1 cellular context compared by ENCODE assay signal in the genomic region with DNA sequence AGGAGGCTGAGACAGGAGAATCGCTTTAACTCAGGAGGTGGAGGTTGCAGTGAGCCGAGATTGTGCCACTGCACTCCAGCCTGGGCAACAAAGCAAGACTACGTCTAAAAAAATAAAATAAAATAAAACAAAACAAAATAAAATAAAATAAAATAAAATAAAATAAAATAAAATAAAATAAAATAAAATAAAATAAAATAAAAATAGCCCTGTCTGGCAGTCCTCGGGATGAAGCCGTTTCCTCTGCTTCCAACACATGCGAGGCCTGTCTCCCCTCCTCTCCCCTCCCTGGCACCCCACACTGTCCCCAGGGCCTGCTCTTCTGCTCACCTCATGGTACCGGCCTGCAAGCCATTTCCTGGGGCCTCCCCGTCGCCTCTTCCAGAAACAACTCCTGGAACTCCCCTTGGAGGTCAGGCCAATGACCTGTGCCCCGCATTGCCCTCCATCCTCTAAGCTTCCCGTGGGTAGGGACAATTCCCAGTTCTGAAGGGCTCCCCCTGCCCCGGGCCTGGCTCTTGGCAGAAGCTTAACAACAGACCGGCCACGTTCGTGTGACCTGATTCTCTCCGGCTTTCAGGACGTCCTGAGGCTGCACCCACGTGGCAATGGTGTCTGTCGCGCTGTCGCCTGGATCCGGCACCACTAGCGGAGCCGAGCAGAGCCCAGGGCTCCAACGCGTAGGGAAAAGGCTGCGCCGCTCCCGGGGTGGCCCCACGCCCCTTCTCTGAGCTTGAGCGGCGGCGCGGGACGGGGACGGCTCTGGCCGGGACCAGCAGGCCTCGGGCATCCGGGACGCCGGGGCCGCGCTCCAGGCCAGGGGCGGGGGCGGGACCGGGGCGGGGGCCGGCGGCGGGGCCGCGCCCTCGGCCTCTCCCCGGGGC.
A peak's percentile ranks its signal among the peaks of the same experiment; 100 is the strongest.
TF ChIP-seq lines count a peak whose summit lies in the region.

No MANE protein-coding gene starts in this region.

TF ChIP-seq in A549, 52 proteins besides CTCF, POLR2A, EP300 and RAD21 (continued from another document):
- TF ChIP-seq REST (IDR thresholded peaks at IDR 0.05), result no peak
- no peak for TF ChIP-seq NR3C1 (IDR thresholded peaks at IDR 0.05)
- TF ChIP-seq ATOH8 (CRISPR knock-in tag; IDR thresholded peaks at IDR 0.05; ENCODE audit: low read depth), result no peak
- peak; percentile 81; the same call in 1 of the 2 replicates for TF ChIP-seq E2F6 (IDR thresholded peaks at IDR 0.05; ENCODE audit: borderline replicate concordance, low read depth)
- TF ChIP-seq ESRRA (IDR thresholded peaks at IDR 0.05; ENCODE audit: borderline replicate concordance, low read length), result no peak
- no peak for TF ChIP-seq FOSL2 (IDR thresholded peaks at IDR 0.05)
- no peak for TF ChIP-seq FOSL2 (CRISPR knock-in tag; IDR thresholded peaks at IDR 0.05)
TF ChIP-seq in A549: peak in this region for 6.
